ENCODE assay signal across 37 cellular contexts in the genomic region with DNA sequence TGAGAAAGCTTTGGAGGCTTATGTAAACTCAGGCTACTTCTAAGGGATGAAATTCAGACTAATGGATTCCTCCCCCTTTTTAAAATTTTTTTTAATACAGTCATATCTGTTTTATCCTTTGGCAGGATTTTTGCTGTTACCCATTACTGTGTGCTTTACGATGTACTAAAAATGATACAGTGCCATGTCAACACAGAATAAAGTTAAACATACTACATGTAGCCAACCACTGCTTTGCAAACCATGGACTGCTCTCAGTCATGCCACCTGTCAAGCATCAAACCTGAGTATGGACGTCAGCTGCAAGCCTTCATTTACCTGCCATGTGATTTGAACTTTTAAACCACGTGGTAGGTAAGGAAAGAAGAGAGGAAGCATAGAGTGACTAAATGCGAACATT.
"Had no signal": no experiment of that assay in that cellular context is flagged by ENCODE, and none has a peak within 500 bp of the region (broad histone marks: within the 10 kb centered on the region; RNA-seq: fewer than 3 reads in every experiment).

No MANE protein-coding gene starts in this region.

- H3K4me2 ChIP-seq: PC-9 had no signal

- H3K27ac ChIP-seq: adrenal gland, body of pancreas, breast epithelium, PC-9, RWPE1 had no signal

- H2AFZ ChIP-seq: PC-9 had no signal

- H3K36me3 ChIP-seq: adrenal gland, breast epithelium, MG63 had no signal

- H3K27ac Mint-ChIP-seq: activated CD4-positive, alpha-beta memory T cell treated with anti-CD3 and anti-CD28 coated beads for 36 hours; activated CD4-positive, alpha-beta T cell treated with anti-CD3 and anti-CD28 coated beads for 36 hours; activated naive CD4-positive, alpha-beta T cell treated with anti-CD3 and anti-CD28 coated beads for 36 hours; activated naive CD4-positive, alpha-beta T cell treated with anti-CD3 and anti-CD28 coated beads, Interleukin-2, amount 50 U/mL, for 72 hours; activated T-helper 1 cell treated with anti-CD3 and anti-CD28 coated beads, Interleukin-12 subunit alpha, Interleukin-12 subunit beta, Interleukin-2, Interleukin-4 antibody, amounts not matched to agents 30 ng/mL and 10 ng/mL and 1 ng/mL, durations not matched to agents 14 hours and 24 hours and 36 hours; T-helper 2 cell treated with Interferon-gamma antibody and Interleukin-4, amounts not matched to agents 5 μg/mL and 100 μg/mL, for 36 hours; WTC11 had no signal

- H3K27me3 ChIP-seq: adrenal gland, body of pancreas, breast epithelium, MG63 had no signal

- ATAC-seq: activated CD4-positive, alpha-beta T cell treated with anti-CD3 and anti-CD28 coated beads for 36 hours; activated CD4-positive, CD25-positive, alpha-beta regulatory T cell treated with anti-CD3 and anti-CD28 coated beads, Interleukin-2, amount 50 U/mL, for 24 hours; activated naive CD4-positive, alpha-beta T cell treated with anti-CD3 and anti-CD28 coated beads, Interleukin-2, amount 50 U/mL, for 72 hours; activated T-cell treated with anti-CD3 and anti-CD28 coated beads, Interleukin-2, amount 50 U/mL, for 4 hours; body of pancreas; Right ventricle myocardium inferior; WTC11 had no signal

- H3K4me1 ChIP-seq: adrenal gland, body of pancreas, breast epithelium had no signal

- H3K4me3 Mint-ChIP-seq: activated CD4-positive, alpha-beta memory T cell treated with anti-CD3 and anti-CD28 coated beads for 36 hours; activated CD4-positive, alpha-beta T cell treated with anti-CD3 and anti-CD28 coated beads for 36 hours; activated naive CD4-positive, alpha-beta T cell treated with anti-CD3 and anti-CD28 coated beads for 36 hours; activated T-cell treated with anti-CD3 and anti-CD28 coated beads, Interleukin-2, amount 50 U/mL, for 4 hours; activated T-helper 1 cell treated with anti-CD3 and anti-CD28 coated beads, Interleukin-12 subunit alpha, Interleukin-12 subunit beta, Interleukin-2, Interleukin-4 antibody, amounts not matched to agents 30 ng/mL and 10 ng/mL and 1 ng/mL, durations not matched to agents 14 hours and 24 hours and 36 hours; T-helper 2 cell treated with Interferon-gamma antibody and Interleukin-4, amounts not matched to agents 5 μg/mL and 100 μg/mL, for 36 hours; WTC11 had no signal

- H3K9me3 ChIP-seq: body of pancreas, breast epithelium, MG63 had no signal

- DNase-seq: activated CD4-positive, alpha-beta memory T cell treated with anti-CD3 and anti-CD28 coated beads for 36 hours; activated CD4-positive, alpha-beta T cell treated with anti-CD3 and anti-CD28 coated beads for 36 hours; activated CD4-positive, alpha-beta T cell treated with anti-CD3 and anti-CD28 coated beads, Interleukin-2, amount 50 U/mL, for 1 hour; activated CD8-positive, alpha-beta memory T cell treated with anti-CD3 and anti-CD28 coated beads, Interleukin-2, amount 50 U/mL, for 4 hours; activated gamma-delta T cell treated with Interleukin-2 at 50 U/mL for 16 hours; activated naive CD4-positive, alpha-beta T cell treated with anti-CD3 and anti-CD28 coated beads for 36 hours; activated T-cell treated with anti-CD3 and anti-CD28 coated beads for 4 hours; activated T-cell treated with anti-CD3 and anti-CD28 coated beads, Interleukin-2, amount 50 U/mL, for 4 hours; adrenal gland; body of pancreas; caudate nucleus; cerebellar nuclear complex; Karpas-422; KBM-7; MG63; MV-4-11; NCI-H1092; NCI-H1436 treated with DMSO at 0.1 percent for 48 hours; NCI-H1694 treated with DMSO at 0.1 percent for 48 hours; NCI-H2029; NCI-H345; NCI-H524 treated with DMSO at 0.1 percent for 48 hours; NCI-H748 treated with DMSO at 0.1 percent for 48 hours; NK-92 treated with Interleukin-12 subunit alpha and Interleukin-12 subunit beta, amount 100 ng/mL, for 24 hours; PC-9; SIG-M5 had no signal

- H3K4me3 ChIP-seq: adrenal gland, body of pancreas, breast epithelium, MG63, PC-9 had no signal

- FAIRE-seq: astrocyte, RCC 7860, TTC549 had no signal

- H3K27me3 Mint-ChIP-seq: activated CD4-positive, alpha-beta memory T cell treated with anti-CD3 and anti-CD28 coated beads for 36 hours; activated CD4-positive, alpha-beta T cell treated with anti-CD3 and anti-CD28 coated beads for 36 hours had no signal

- H3K4me1 Mint-ChIP-seq: activated CD4-positive, alpha-beta T cell treated with anti-CD3 and anti-CD28 coated beads for 36 hours had no signal

- H3K9me3 Mint-ChIP-seq: activated CD4-positive, alpha-beta memory T cell treated with anti-CD3 and anti-CD28 coated beads for 36 hours; activated naive CD4-positive, alpha-beta T cell treated with anti-CD3 and anti-CD28 coated beads for 36 hours; activated naive CD4-positive, alpha-beta T cell treated with anti-CD3 and anti-CD28 coated beads, Interleukin-2, amount 50 U/mL, for 72 hours; activated T-cell treated with anti-CD3 and anti-CD28 coated beads, Interleukin-2, amount 50 U/mL, for 4 hours; activated T-helper 1 cell treated with anti-CD3 and anti-CD28 coated beads, Interleukin-12 subunit alpha, Interleukin-12 subunit beta, Interleukin-2, Interleukin-4 antibody, amounts not matched to agents 30 ng/mL and 10 ng/mL and 1 ng/mL, durations not matched to agents 14 hours and 24 hours and 36 hours; T-helper 2 cell treated with Interferon-gamma antibody and Interleukin-4, amounts not matched to agents 5 μg/mL and 100 μg/mL, for 36 hours; WTC11 had no signal
